ENCODE assay signal across 12 cellular contexts in the genomic region with DNA sequence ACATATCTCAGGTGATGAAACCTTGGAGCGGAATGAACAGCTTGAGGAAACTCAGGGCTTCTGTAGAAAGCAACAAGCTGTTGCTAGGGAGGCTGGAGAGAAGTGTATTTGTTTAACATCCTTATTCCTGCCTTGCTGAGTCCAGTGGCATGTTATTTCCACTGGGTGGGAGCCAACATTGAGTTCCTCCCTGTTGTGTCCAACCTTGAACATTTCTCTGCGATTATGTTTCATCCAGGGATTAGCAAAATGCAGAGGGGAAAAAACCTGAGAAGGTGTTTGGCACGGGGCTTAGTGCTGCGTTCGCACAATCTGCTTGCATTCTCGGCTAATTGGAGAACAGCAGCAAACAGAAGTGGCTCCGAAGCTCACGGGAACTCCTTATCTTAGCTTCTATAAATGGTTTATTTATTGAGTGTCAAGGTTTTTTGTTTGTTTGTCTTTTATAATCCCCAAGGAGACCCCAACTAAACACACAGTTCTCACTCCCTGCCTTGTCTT.
A peak's percentile ranks its signal among the peaks of the same experiment; 100 is the strongest.
DNase-seq lines count a peak whose midpoint lies in the region; ATAC-seq and TF ChIP-seq lines count a peak whose summit lies in the region.
"Had no signal": no experiment of that assay in that cellular context is flagged by ENCODE, and none has a peak within 500 bp of the region (broad histone marks: within the 10 kb centered on the region; RNA-seq: fewer than 3 reads in every experiment).

No MANE protein-coding gene starts in this region.

- CTCF ChIA-PET in HEK293T (lab: Yijun Ruan, JAX) = interaction anchor here (0.7 to 1.6 kb wide), 2 partner anchors 10 to 146 kb away, joined by 3 to 4 read pairs; no protein-coding TSS in a partner anchor

- no peak for TF ChIP-seq CTCF in heart left ventricle (IDR thresholded peaks at IDR 0.05)

- DNase-seq in HEK293T (ENCODE audit: extremely low spot score) (peak; percentile 55), SJCRH30 (peak; percentile 78 to 87), heart left ventricle (no peak), sciatic nerve (ENCODE audit: low spot score) (no peak), Ammon's horn (ENCODE audit: low spot score) (no peak), caudate nucleus (lab: John Stamatoyannopoulos, UW) (no peak)
- DNase-seq in activated CD4-positive, alpha-beta T cell treated with anti-CD3 and anti-CD28 coated beads for 48 hours = no peak
- DNase-seq: activated T-cell treated with anti-CD3 and anti-CD28 coated beads, Interleukin-2, amount 50 U/mL, for 24 hours; naive B cell; NCI-H1048; T-cell had no signal

- peak overlapping the region; percentile 8; the same call in 1 of the 2 replicates for H3K4me3 ChIP-seq in SJCRH30
- H3K4me3 ChIP-seq in heart left ventricle = peak overlapping the region in 5 of 12 donors; percentile 15 to 33 (median 30)

- H3K27me3 ChIP-seq in SJCRH30 = no peaks in the 10 kb centered on the region
- H3K27me3 ChIP-seq in heart left ventricle = peaks cover 0 to 16% (median 0%) of the 10 kb centered on the region in 9 donors

- peak overlapping the region; percentile 40 for H3K27ac ChIP-seq in SJCRH30
- H3K27ac ChIP-seq in heart left ventricle = no peak overlapping the region
- no peak overlapping the region for H3K27ac ChIP-seq in caudate nucleus (ENCODE audit: low read depth, low read length)

- peaks cover 28% of the 10 kb centered on the region for H3K4me1 ChIP-seq in SJCRH30
- peaks cover 0 to 16% (median 6%) of the 10 kb centered on the region in 12 donors for H3K4me1 ChIP-seq in heart left ventricle

- POLR2A ChIA-PET in HEK293T (lab: Yijun Ruan, JAX) = no interaction called here

- H3K36me3 ChIP-seq in SJCRH30 (no peaks in the 10 kb centered on the region), heart left ventricle (no peaks in the 10 kb centered on the region)

- no peak for TF ChIP-seq POLR2A in heart left ventricle (IDR thresholded peaks at IDR 0.05)

- peak; percentile 20 to 63 (median 48) for ATAC-seq in heart left ventricle
- ATAC-seq in sciatic nerve = peak; percentile 77
- no peak for ATAC-seq in GM18511 (IDR thresholded peaks at IDR 0.05; ENCODE audit: unreplicated experiment)
- ATAC-seq: T-cell had no signal

- H3K9me3 ChIP-seq in SJCRH30 (replicated peaks) (no peaks in the 10 kb centered on the region), heart left ventricle (no peaks in the 10 kb centered on the region)

- intact Hi-C loops in heart left ventricle (cut with DNase I) = no loop called here
- intact Hi-C loops in sciatic nerve (cut with DNase I) = no loop called here

- WGBS in heart left ventricle, 4 donors = 7 to 16% (median 11%) methylated on average over 8 of the region's 8 CpGs

TF ChIP-seq in HEK293T, 16 proteins besides CTCF, POLR2A, EP300 and RAD21:
- no peak for TF ChIP-seq FOXK2 (IDR thresholded peaks at IDR 0.05)
- TF ChIP-seq CTBP1 (IDR thresholded peaks at IDR 0.05; ENCODE audit: borderline replicate concordance) = no peak
- TF ChIP-seq SP1 (IDR thresholded peaks at IDR 0.05) = no peak
- no peak for TF ChIP-seq NFRKB (IDR thresholded peaks at IDR 0.05)
- no peak for TF ChIP-seq TARDBP (IDR thresholded peaks at IDR 0.05)
- no peak for TF ChIP-seq ZNF384 (IDR thresholded peaks at IDR 0.05)
- no peak for TF ChIP-seq BHLHE40 (IDR thresholded peaks at IDR 0.05; ENCODE audit: borderline replicate concordance)
- TF ChIP-seq ELF4 (IDR thresholded peaks at IDR 0.05) = no peak
- TF ChIP-seq, protein P1, sequence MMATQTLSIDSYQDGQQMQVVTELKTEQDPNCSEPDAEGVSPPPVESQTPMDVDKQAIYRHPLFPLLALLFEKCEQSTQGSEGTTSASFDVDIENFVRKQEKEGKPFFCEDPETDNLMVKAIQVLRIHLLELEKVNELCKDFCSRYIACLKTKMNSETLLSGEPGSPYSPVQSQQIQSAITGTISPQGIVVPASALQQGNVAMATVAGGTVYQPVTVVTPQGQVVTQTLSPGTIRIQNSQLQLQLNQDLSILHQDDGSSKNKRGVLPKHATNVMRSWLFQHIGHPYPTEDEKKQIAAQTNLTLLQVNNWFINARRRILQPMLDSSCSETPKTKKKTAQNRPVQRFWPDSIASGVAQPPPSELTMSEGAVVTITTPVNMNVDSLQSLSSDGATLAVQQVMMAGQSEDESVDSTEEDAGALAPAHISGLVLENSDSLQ (IDR thresholded peaks at IDR 0.05) = no peak

Comparison
In these comparisons a context has a peak if more than half of its experiments do, and no peak if none do; other contexts are left out.
1. DNase-seq: peak in HEK293T (single experiment) and SJCRH30 (2 of 2); none in heart left ventricle (0 of 5), sciatic nerve (single experiment), Ammon's horn (single experiment), caudate nucleus (0 of 61) and activated CD4-positive, alpha-beta T cell treated with anti-CD3 and anti-CD28 coated beads for 48 hours (single experiment).